ENCODE assay signal across 8 cellular contexts in genomic region chr14:60722836-60723217, GRCh38. TPM values are rescaled to one million over a fixed set of nuclear protein-coding genes. Genes with fewer than 3 reads are reported as not detected.
DNase-seq lines count a peak whose midpoint lies in the region; ATAC-seq and TF ChIP-seq lines count a peak whose summit lies in the region.

No MANE protein-coding gene starts in this region.

- H3K27ac ChIP-seq in PC-9 (peak overlapping the region; percentile 80), endodermal cell (ENCODE audit: low read depth, low read length) (no peak overlapping the region)
- no peak overlapping the region for H3K27ac ChIP-seq in naive thymus-derived CD4-positive, alpha-beta T cell (ENCODE audit: low read depth, low read length)

- intact Hi-C loops in PC-9 (cut with micrococcal nuclease; ENCODE audit: unreplicated experiment): loop anchor here (2.0 to 5.0 kb wide), 5 partner anchors 74 to 529 kb away; partner anchors contain the start of genes SIX1, SLC38A6 and TRMT5
- intact Hi-C loops in naive thymus-derived CD4-positive, alpha-beta T cell (cut with micrococcal nuclease): loop anchor here (1.0 to 10.0 kb wide), 6 partner anchors 11 to 532 kb away; partner anchors contain the start of gene MNAT1 (in 1 of the 2)

- DNase-seq in NCI-H82 (lab: John Stamatoyannopoulos, UW): peak; percentile 64
- DNase-seq in NCI-H82 treated with DMSO at 0.1 percent for 48 hours (lab: John Stamatoyannopoulos, UW; ENCODE audit: unreplicated experiment): no peak
- DNase-seq in PC-9: no peak
- no peak for DNase-seq in endodermal cell
- DNase-seq in naive thymus-derived CD4-positive, alpha-beta T cell: peak in 1 of 9 donors; percentile 3
- DNase-seq in CD1c-positive myeloid dendritic cell (ENCODE audit: extremely low spot score): no peak
- DNase-seq in SIG-M5 (lab: John Stamatoyannopoulos, UW): no peak

- peak overlapping the region; percentile 86 for H3K4me3 Mint-ChIP-seq in endodermal cell
- peak overlapping the region; percentile 82 to 96 (median 90) for H3K4me3 Mint-ChIP-seq in naive thymus-derived CD4-positive, alpha-beta T cell

- POLR2A ChIA-PET in PC-9 (lab: Charles Lee; ENCODE audit: unreplicated experiment): interaction anchor here (0.5 to 0.7 kb wide), 3 partner anchors 59 to 842 kb away, joined by 6 to 7 read pairs (median 6); no protein-coding TSS in a partner anchor
- POLR2A ChIA-PET in naive thymus-derived CD4-positive, alpha-beta T cell (lab: Charles Lee): no interaction called here

- H3K79me2 ChIP-seq in PC-9 (ENCODE audit: low read depth): peaks cover 68% of the 10 kb centered on the region

- H3K27me3 Mint-ChIP-seq in endodermal cell (ENCODE audit: insufficient read depth): peaks cover 42% of the 10 kb centered on the region
- H3K27me3 Mint-ChIP-seq in naive thymus-derived CD4-positive, alpha-beta T cell: peaks cover 72 to 82% (median 80%) of the 10 kb centered on the region in 5 donors

- peak overlapping the region; percentile 78 for H3K27ac Mint-ChIP-seq in endodermal cell
- no peak overlapping the region for H3K27ac Mint-ChIP-seq in naive thymus-derived CD4-positive, alpha-beta T cell

- no peaks in the 10 kb centered on the region for H3K9me3 ChIP-seq in PC-9 (ENCODE audit: insufficient read depth, low read depth)
- no peaks in the 10 kb centered on the region for H3K9me3 ChIP-seq in endodermal cell (ENCODE audit: control insufficient read depth, low read length)
- H3K9me3 ChIP-seq in naive thymus-derived CD4-positive, alpha-beta T cell (ENCODE audit: control insufficient read depth in 2 of 3, low read length in 3 of 3): no peaks in the 10 kb centered on the region

- peaks cover 19% of the 10 kb centered on the region for H4K20me1 ChIP-seq in PC-9 (ENCODE audit: insufficient read depth)

- H3K9me2 ChIP-seq in PC-9 (ENCODE audit: insufficient read depth): no peaks in the 10 kb centered on the region

- peak overlapping the region; percentile 88 for H2AFZ ChIP-seq in PC-9

- H3K4me1 ChIP-seq in PC-9 (replicated peaks; ENCODE audit: insufficient read depth): peaks cover 36% of the 10 kb centered on the region
- peaks cover 8% of the 10 kb centered on the region for H3K4me1 ChIP-seq in endodermal cell (ENCODE audit: control insufficient read depth, insufficient read depth, low read length)
- H3K4me1 ChIP-seq in naive thymus-derived CD4-positive, alpha-beta T cell (ENCODE audit: control insufficient read depth in 2 of 2, insufficient read depth in 2 of 2, low read length in 2 of 2): peaks cover 5 to 6% of the 10 kb centered on the region in 2 donors

- TF ChIP-seq CTCF in PC-9 (conservative IDR thresholded peaks at IDR 0.05): no peak
- TF ChIP-seq CTCF in endodermal cell (conservative IDR thresholded peaks at IDR 0.05): no peak

- ATAC-seq in naive thymus-derived CD4-positive, alpha-beta T cell: no peak
- ATAC-seq in GM19324 (IDR thresholded peaks at IDR 0.05; ENCODE audit: low FRiP score, unreplicated experiment): no peak

- peak overlapping the region; percentile 52 for H3K9ac ChIP-seq in endodermal cell (ENCODE audit: extremely low read depth, low read length, poor library complexity, severe bottlenecking)

- peak overlapping the region; percentile 84 for H3K4me2 ChIP-seq in PC-9

- H3K9me3 Mint-ChIP-seq in endodermal cell: peaks cover 4% of the 10 kb centered on the region
- peaks cover 0 to 4% (median 0%) of the 10 kb centered on the region in 11 donors for H3K9me3 Mint-ChIP-seq in naive thymus-derived CD4-positive, alpha-beta T cell

- 0% methylated on average over 1 to 21 of the region's 21 CpGs for WGBS in endodermal cell (ENCODE audit: insufficient coverage in 1 of 2, insufficient read length in 1 of 2), 2 experiments

- H3F3A ChIP-seq in PC-9 (ENCODE audit: insufficient read depth, low read depth): peaks cover 9% of the 10 kb centered on the region; the same call in 1 of the 2 replicates

- peaks cover 27% of the 10 kb centered on the region for H3K4me1 Mint-ChIP-seq in endodermal cell
- H3K4me1 Mint-ChIP-seq in naive thymus-derived CD4-positive, alpha-beta T cell: peaks cover 0 to 28% (median 16%) of the 10 kb centered on the region in 7 donors

- BruUV-seq in PC-9 (replicated peaks; lab: Mats Ljungman, UMichigan): no TSS peak

- H3K36me3 Mint-ChIP-seq in endodermal cell (ENCODE audit: low read depth): peaks cover 7% of the 10 kb centered on the region
- H3K36me3 Mint-ChIP-seq in naive thymus-derived CD4-positive, alpha-beta T cell: peaks cover 0 to 9% (median 2%) of the 10 kb centered on the region in 5 donors

- H3K36me3 ChIP-seq in PC-9 (ENCODE audit: low read depth): peaks cover 23% of the 10 kb centered on the region
- H3K36me3 ChIP-seq in endodermal cell (ENCODE audit: control insufficient read depth, insufficient read depth, low read length): peaks cover 18% of the 10 kb centered on the region
- no peaks in the 10 kb centered on the region for H3K36me3 ChIP-seq in naive thymus-derived CD4-positive, alpha-beta T cell (ENCODE audit: control insufficient read depth in 2 of 3, insufficient read depth in 3 of 3, low read length in 3 of 3)

- CTCF ChIA-PET in PC-9 (lab: Charles Lee): interaction anchor here (0.7 to 0.9 kb wide), 2 partner anchors 53 to 380 kb away, joined by 6 to 10 read pairs; no protein-coding TSS in a partner anchor
- CTCF ChIA-PET in naive thymus-derived CD4-positive, alpha-beta T cell (lab: Charles Lee): no interaction called here

- peak overlapping the region; percentile 78 for H3K4me3 ChIP-seq in PC-9
- H3K4me3 ChIP-seq in endodermal cell (ENCODE audit: low read length): peak overlapping the region; percentile 83
- peak overlapping the region; percentile 61 for H3K4me3 ChIP-seq in naive thymus-derived CD4-positive, alpha-beta T cell (ENCODE audit: low read length)

- H3K27me3 ChIP-seq in PC-9 (ENCODE audit: insufficient read depth, low read depth) (no peaks in the 10 kb centered on the region), endodermal cell (ENCODE audit: control insufficient read depth, insufficient read depth, low read length, poor library complexity, severe bottlenecking) (peaks cover 21% of the 10 kb centered on the region)
- peaks cover 8 to 27% of the 10 kb centered on the region in 2 donors for H3K27me3 ChIP-seq in naive thymus-derived CD4-positive, alpha-beta T cell (ENCODE audit: control insufficient read depth in 2 of 2, insufficient read depth in 2 of 2, low read length in 2 of 2)

RNA-seq across cellular contexts. Expression of gene SIX4, which starts 1.3 kb away (rescaled TPM):
- total RNA-seq in PC-9 (2021) (31.0 and 35.7 TPM in 2 replicates), endodermal cell (1 to 10 TPM; 5.6 to 9.8 TPM)
- 8.8 TPM for polyA plus RNA-seq in endodermal cell (2013, experiment 1 of 2)
- 9.7 TPM for polyA plus RNA-seq in endodermal cell (2013, experiment 2 of 2)
- total RNA-seq in naive thymus-derived CD4-positive, alpha-beta T cell: under 1 TPM in 1 of 5 experiments, not detected in 4; 0.46 TPM
- not detected for polyA plus RNA-seq in naive thymus-derived CD4-positive, alpha-beta T cell

RNA-seq across cellular contexts. Expression of gene MNAT1, which starts 11.7 kb away (rescaled TPM):
- total RNA-seq in PC-9 (2021): 79.7 and 93.3 TPM in 2 replicates
- 10 to 100 TPM; 36.8 to 42.6 TPM for total RNA-seq in endodermal cell
- 48.3 TPM for polyA plus RNA-seq in endodermal cell (2013, experiment 1 of 2)
- polyA plus RNA-seq in endodermal cell (2013, experiment 2 of 2): 45.1 TPM
- 10 to 100 TPM; 16.0 to 39.1 (median 20.0) TPM for total RNA-seq in naive thymus-derived CD4-positive, alpha-beta T cell
- 10 to 100 TPM; 11.8 to 18.3 TPM for polyA plus RNA-seq in naive thymus-derived CD4-positive, alpha-beta T cell

Comparison
In these comparisons a context has a peak if more than half of its experiments do, and no peak if none do; other contexts are left out.
1. RNA of gene SIX4, which starts 1.3 kb away (total RNA-seq): 31.0 to 35.7 TPM in PC-9 and 5.6 to 9.8 TPM in endodermal cell; 0.46 TPM in naive thymus-derived CD4-positive, alpha-beta T cell; every median in the first group is over 4 times any median in the second.
2. Peak in every context shown above with its lines, with median percentiles within 50 percentile points of each other: H3K4me3 ChIP-seq.